In genomic region chr7:32991068-32991517, GRCh38 we compare ENCODE assay signal across 7 cellular contexts. TPM values are rescaled to one million over a fixed set of nuclear protein-coding genes. Genes with fewer than 3 reads are reported as not detected.
DNase-seq lines count a peak whose midpoint lies in the region; FAIRE-seq and TF ChIP-seq lines count a peak whose summit lies in the region.
"Not testable (repeated sequence)": the region's sequence is repeated elsewhere in the genome, so short reads cannot be mapped to it uniquely, and the experiment has no call there.

No MANE protein-coding gene starts in this region.

- H4K20me1 ChIP-seq in BLaER1 treated with 17β-estradiol and CSF1 and Interleukin-3, amounts not matched to agents 10 nM and 100 nM; endothelial cell of umbilical vein (replicated peaks; ENCODE audit: control insufficient read depth, extremely low read depth, insufficient read depth, low read length): not testable (repeated sequence)

- POLR2A ChIA-PET in endothelial cell of umbilical vein (lab: Charles Lee), result not testable (repeated sequence)

- H3K4ac ChIP-seq in mesenchymal stem cell (ENCODE audit: low read depth in 1 of 2, low read length in 2 of 2), result not testable (repeated sequence)

- H3K9me1 ChIP-seq in endothelial cell of umbilical vein (replicated peaks; ENCODE audit: control insufficient read depth, extremely low read depth, insufficient read depth, low read length), result not testable (repeated sequence)

- not testable (repeated sequence) for H2BK5ac ChIP-seq in mesenchymal stem cell (ENCODE audit: low read depth, low read length, poor library complexity, severe bottlenecking)

- peak; percentile 83 for DNase-seq in HFFc6
- peak; percentile 4 for DNase-seq in endothelial cell of umbilical vein (ENCODE audit: low read depth, low spot score)
- DNase-seq in foreskin fibroblast, result peak; percentile 72 to 80
- DNase-seq in mesenchymal stem cell, result peak; percentile 32
- not testable (repeated sequence) for DNase-seq in sigmoid colon

- H2BK12ac ChIP-seq in mesenchymal stem cell (ENCODE audit: low read length in 2 of 2), result not testable (repeated sequence)

- H2AK5ac ChIP-seq in mesenchymal stem cell (ENCODE audit: low read length, severe bottlenecking), result not testable (repeated sequence)

- not testable (repeated sequence) for FAIRE-seq in endothelial cell of umbilical vein (lab: Jason Lieb, UNC)

- TF ChIP-seq POLR2A in endothelial cell of umbilical vein (IDR thresholded peaks at IDR 0.05; ENCODE audit: low read depth, low read length); sigmoid colon (IDR thresholded peaks at IDR 0.05): not testable (repeated sequence)

- not testable (repeated sequence) for H4K8ac ChIP-seq in mesenchymal stem cell (ENCODE audit: low read length)

- H4K91ac ChIP-seq in mesenchymal stem cell (ENCODE audit: low read length), result not testable (repeated sequence)

- H3K23ac ChIP-seq in mesenchymal stem cell (ENCODE audit: low read length in 2 of 2), result not testable (repeated sequence)

- H2BK15ac ChIP-seq in mesenchymal stem cell (ENCODE audit: low read depth, poor library complexity, severe bottlenecking), result not testable (repeated sequence)

- peak overlapping the region; percentile 84 for H3K27ac Mint-ChIP-seq in HFFc6

- no CpG with 5 or more reads among the region's 5 CpGs for WGBS in mesenchymal stem cell
- 36 to 37% methylated on average over 4 of the region's 5 CpGs for WGBS in sigmoid colon, 2 donors

- CTCF ChIA-PET in endothelial cell of umbilical vein (lab: Charles Lee), result not testable (repeated sequence)

- H3K9me3 Mint-ChIP-seq in HFFc6, result not testable (repeated sequence)

- not testable (repeated sequence) for H3K27me3 Mint-ChIP-seq in HFFc6 (ENCODE audit: insufficient read depth)

- TF ChIP-seq EP300 in sigmoid colon (IDR thresholded peaks at IDR 0.05), result not testable (repeated sequence)

- H3K9me3 ChIP-seq in BLaER1 treated with 17β-estradiol and CSF1 and Interleukin-3, amounts not matched to agents 10 nM and 100 nM (replicated peaks in 1 of 11); endothelial cell of umbilical vein (replicated peaks; ENCODE audit: control insufficient read depth, insufficient read depth, low read length); mesenchymal stem cell (ENCODE audit: control insufficient read depth, low read length); sigmoid colon: not testable (repeated sequence)

- H3K4me2 ChIP-seq in BLaER1 treated with 17β-estradiol and CSF1 and Interleukin-3, amounts not matched to agents 10 nM and 100 nM, result peak overlapping the region in 8 of 11 experiments; percentile 35 to 70 (median 62); a peak in 16 of 22 replicates
- not testable (repeated sequence) for H3K4me2 ChIP-seq in endothelial cell of umbilical vein (ENCODE audit: insufficient read depth, low read length); mesenchymal stem cell (ENCODE audit: low read length, poor library complexity, severe bottlenecking)

- H3K4me3 Mint-ChIP-seq in HFFc6, result peak overlapping the region; percentile 60

- peaks cover 23% of the 10 kb centered on the region for H3K36me3 Mint-ChIP-seq in HFFc6 (ENCODE audit: low read depth)

- H3K36me3 ChIP-seq in BLaER1 treated with 17β-estradiol and CSF1 and Interleukin-3, amounts not matched to agents 10 nM and 100 nM; endothelial cell of umbilical vein (ENCODE audit: control insufficient read depth in 2 of 2, extremely low read depth in 1 of 2, insufficient read depth in 2 of 2, low read length in 2 of 2); sigmoid colon: not testable (repeated sequence)
- H3K36me3 ChIP-seq in mesenchymal stem cell (ENCODE audit: control insufficient read depth in 1 of 2, insufficient read depth in 2 of 2, low read depth in 1 of 2, low read length in 2 of 2), result peaks cover 3 to 18% of the 10 kb centered on the region in 2 experiments

- intact Hi-C loops in endothelial cell of umbilical vein (cut with micrococcal nuclease); sigmoid colon (cut with DNase I): not testable (repeated sequence)

- H2AFZ ChIP-seq in endothelial cell of umbilical vein (ENCODE audit: low read depth, low read length); mesenchymal stem cell (ENCODE audit: low read depth, low read length): not testable (repeated sequence)

- peak overlapping the region in 1 of 11 experiments; percentile 31; a peak in 1 of 22 replicates for H3K27ac ChIP-seq in BLaER1 treated with 17β-estradiol and CSF1 and Interleukin-3, amounts not matched to agents 10 nM and 100 nM
- peak overlapping the region; percentile 49; the same call in 1 of the 2 replicates for H3K27ac ChIP-seq in VCaP
- not testable (repeated sequence) for H3K27ac ChIP-seq in endothelial cell of umbilical vein (ENCODE audit: insufficient read depth, low read depth, low read length); mesenchymal stem cell (ENCODE audit: low read length, poor library complexity, severe bottlenecking)
- peak overlapping the region; percentile 49 to 70 (median 54) for H3K27ac ChIP-seq in sigmoid colon

- not testable (repeated sequence) for H3K79me1 ChIP-seq in mesenchymal stem cell (replicated peaks; ENCODE audit: low read length, poor library complexity, severe bottlenecking)

- not testable (repeated sequence) for H3K14ac ChIP-seq in mesenchymal stem cell (ENCODE audit: low read length in 2 of 2)

- not testable (repeated sequence) for H3K4me3 ChIP-seq in BLaER1 treated with 17β-estradiol and CSF1 and Interleukin-3, amounts not matched to agents 10 nM and 100 nM; endothelial cell of umbilical vein (replicated peaks in 1 of 3; ENCODE audit: insufficient read depth in 1 of 3, low read depth in 1 of 3, low read length in 3 of 3); foreskin fibroblast (ENCODE audit: low read depth in 1 of 2, low read length in 2 of 2); mesenchymal stem cell (ENCODE audit: insufficient read depth in 1 of 2, low read depth in 1 of 2, low read length in 2 of 2); sigmoid colon

- not testable (repeated sequence) for H3K9ac ChIP-seq in BLaER1 treated with 17β-estradiol and CSF1 and Interleukin-3, amounts not matched to agents 10 nM and 100 nM; endothelial cell of umbilical vein (replicated peaks; ENCODE audit: extremely low read depth, insufficient read depth, low read length)
- H3K9ac ChIP-seq in mesenchymal stem cell (ENCODE audit: low read length), result peak overlapping the region; percentile 57

- H3K79me2 ChIP-seq in endothelial cell of umbilical vein (ENCODE audit: control insufficient read depth, insufficient read depth, low read length), result not testable (repeated sequence)

- dilution Hi-C loops in endothelial cell of umbilical vein (cut with MboI; ENCODE audit: extremely low pct_ligation_motif_present, low sequenced_read_pairs), result not testable (repeated sequence)

- TF ChIP-seq CTCF in HFFc6 (IDR thresholded peaks at IDR 0.05); VCaP (conservative IDR thresholded peaks at IDR 0.05); endothelial cell of umbilical vein (IDR thresholded peaks at IDR 0.05; ENCODE audit: extremely low read depth in 1 of 2, insufficient read depth in 1 of 2, low read depth in 1 of 2, low read length in 2 of 2); foreskin fibroblast (IDR thresholded peaks at IDR 0.05; ENCODE audit: low read depth, low read length); sigmoid colon (IDR thresholded peaks at IDR 0.05): not testable (repeated sequence)

- BruUV-seq in endothelial cell of umbilical vein (replicated peaks; lab: Mats Ljungman, UMichigan), result not testable (repeated sequence)

- peaks cover 34% of the 10 kb centered on the region for H3K4me1 Mint-ChIP-seq in HFFc6 (ENCODE audit: low read depth)

- peaks cover 0 to 47% (median 29%) of the 10 kb centered on the region in 10 experiments; a peak in 17 of 20 replicates for H3K4me1 ChIP-seq in BLaER1 treated with 17β-estradiol and CSF1 and Interleukin-3, amounts not matched to agents 10 nM and 100 nM
- H3K4me1 ChIP-seq in endothelial cell of umbilical vein (ENCODE audit: control insufficient read depth, extremely low read depth, insufficient read depth, low read length); mesenchymal stem cell (ENCODE audit: control insufficient read depth, insufficient read depth, low read depth, low read length): not testable (repeated sequence)
- H3K4me1 ChIP-seq in sigmoid colon, result peaks cover 0 to 12% (median 9%) of the 10 kb centered on the region in 4 donors

- not testable (repeated sequence) for H3K18ac ChIP-seq in mesenchymal stem cell (ENCODE audit: low read depth in 1 of 2, low read length in 2 of 2)

- H2BK120ac ChIP-seq in mesenchymal stem cell (ENCODE audit: low read depth, low read length), result not testable (repeated sequence)

- H3K27me3 ChIP-seq in BLaER1 treated with 17β-estradiol and CSF1 and Interleukin-3, amounts not matched to agents 10 nM and 100 nM, result peaks cover 0 to 57% (median 34%) of the 10 kb centered on the region in 11 experiments; a peak in 17 of 22 replicates
- not testable (repeated sequence) for H3K27me3 ChIP-seq in endothelial cell of umbilical vein (ENCODE audit: control insufficient read depth in 2 of 2, insufficient read depth in 2 of 2, low read length in 2 of 2); mesenchymal stem cell (ENCODE audit: control insufficient read depth in 1 of 2, insufficient read depth in 1 of 2, low read length in 2 of 2); sigmoid colon

RNA-seq across cellular contexts. Expression of gene FKBP9, which starts 33.9 kb away (rescaled TPM):
- 100 to 1,000 TPM; 196 to 241 (median 214) TPM for total RNA-seq in HFFc6 (2021; fragmentation: NEBNext Ultra II Directional; extraction: Animal tissue kit (Norgen Biotek cat#: 25700))
- total RNA-seq in endothelial cell of umbilical vein (112 and 124 TPM in 2 replicates), sigmoid colon (100 to 1,000 TPM in 2 of 4 donors, 10 to 100 TPM in 2; 79.6 to 161 (median 114) TPM)
- polyA plus RNA-seq in endothelial cell of umbilical vein (88.7 and 100 TPM in 2 replicates), sigmoid colon (10 to 100 TPM; 12.3 to 39.2 (median 19.2) TPM)
- 75.8 and 83.5 TPM in 2 replicates for polyA plus RNA-seq in endothelial cell of umbilical vein (2011; cell fraction: cytosol; rRNA removed)
- 52.2 and 62.7 TPM in 2 replicates for polyA plus RNA-seq in endothelial cell of umbilical vein (2011; cell fraction: nucleus; rRNA removed)
- 110 and 119 TPM in 2 replicates for polyA plus RNA-seq in endothelial cell of umbilical vein (2012)
- polyA minus RNA-seq in endothelial cell of umbilical vein, result 168 and 189 TPM in 2 replicates
- polyA minus RNA-seq in endothelial cell of umbilical vein (2011; cell fraction: cytosol; rRNA and poly(A)+ RNA removed), result 37.7 TPM
- 36.8 and 49.7 TPM in 2 replicates for polyA minus RNA-seq in endothelial cell of umbilical vein (2011; cell fraction: nucleus; rRNA and poly(A)+ RNA removed)
- polyA plus RNA-seq in mesenchymal stem cell (2013, experiment 1 of 2), result 165 TPM
- polyA plus RNA-seq in mesenchymal stem cell (2013, experiment 2 of 2), result 168 TPM
